In genomic region chr16:87344165-87344930, GRCh38 we compare ENCODE assay signal across 12 cellular contexts. TPM values are rescaled to one million over a fixed set of nuclear protein-coding genes. Genes with fewer than 3 reads are reported as not detected.
DNase-seq lines count a peak whose midpoint lies in the region; ATAC-seq, FAIRE-seq and TF ChIP-seq lines count a peak whose summit lies in the region.
"Had no signal": no experiment of that assay in that cellular context is flagged by ENCODE, and none has a peak within 500 bp of the region (broad histone marks: within the 10 kb centered on the region; RNA-seq: fewer than 3 reads in every experiment).

No MANE protein-coding gene starts in this region.

- peaks cover 1% of the 10 kb centered on the region for H4K20me1 ChIP-seq in K562 (replicated peaks; ENCODE audit: control insufficient read depth, insufficient read depth, low read length)

- no peak for DNase-seq in CD4-positive, alpha-beta T cell
- DNase-seq in H7 (peak; percentile 66), K562 (ENCODE audit: extremely low read depth in 1 of 4, low spot score in 3 of 4) (no peak), SIG-M5 (lab: John Stamatoyannopoulos, UW) (no peak), frontal cortex (ENCODE audit: low spot score in 2 of 2) (no peak)
- no peak for DNase-seq in naive thymus-derived CD8-positive, alpha-beta T cell
- DNase-seq: NCI-H2081, posterior cingulate gyrus had no signal

- peaks cover 5% of the 10 kb centered on the region for H3K9me1 ChIP-seq in K562 (ENCODE audit: control insufficient read depth, insufficient read depth, low read length)

- intact Hi-C loops in CD4-positive, alpha-beta T cell (cut with DNase I, micrococcal nuclease), result no loop called here
- intact Hi-C loops in K562 (cut with micrococcal nuclease), result no loop called here

- H3K79me2 ChIP-seq in K562 (ENCODE audit: control insufficient read depth, insufficient read depth, low read length), result peaks cover 2% of the 10 kb centered on the region; the same call in 2 of the 3 replicates

- FAIRE-seq in K562 (lab: Jason Lieb, UNC), result no peak
- FAIRE-seq in frontal cortex (lab: Jason Lieb, UNC), result no peak
- FAIRE-seq: endometrium had no signal

- H3K4me1 ChIP-seq in K562 (replicated peaks in 1 of 2; ENCODE audit: control insufficient read depth in 2 of 2, insufficient read depth in 2 of 2, low read length in 2 of 2), result peaks cover 0 to 26% of the 10 kb centered on the region in 2 experiments; a peak in 1 of 5 replicates

- no peak overlapping the region for H3K4me3 ChIP-seq in H7 (ENCODE audit: insufficient read depth, low read depth, low read length)
- no peak overlapping the region for H3K4me3 ChIP-seq in K562

- no peak overlapping the region for H3K27ac ChIP-seq in CD4-positive, alpha-beta T cell (ENCODE audit: low read depth, low read length)
- H3K27ac ChIP-seq in K562 (ENCODE audit: extremely low read depth, low read depth, low read length), result no peak overlapping the region

- no peak for TF ChIP-seq EP300 in K562 (IDR thresholded peaks at IDR 0.05; ENCODE audit: low read length)

- CTCF ChIA-PET in CD4-positive, alpha-beta T cell (lab: Charles Lee), result no interaction called here
- CTCF ChIA-PET in K562 (lab: Yijun Ruan, JAX; ENCODE audit: low intra/inter-chr PET ratio), result no interaction called here

- no peak for TF ChIP-seq CTCF in CD4-positive, alpha-beta T cell (IDR thresholded peaks at IDR 0.05)
- TF ChIP-seq CTCF in K562 (IDR thresholded peaks at IDR 0.05 in 2 of 3, conservative IDR thresholded peaks at IDR 0.05 in 1 of 3; ENCODE audit: insufficient read depth in 2 of 3, low read depth in 1 of 3, low read length in 3 of 3), result no peak

- no TSS peak for BruUV-seq in K562 (replicated peaks; lab: Mats Ljungman, UMichigan)

- TF ChIP-seq RAD21 in K562 (CRISPR knock-in tag; conservative IDR thresholded peaks at IDR 0.05 in 1 of 2, IDR thresholded peaks at IDR 0.05 in 1 of 2), result no peak

- no peaks in the 10 kb centered on the region for H3K27me3 ChIP-seq in CD4-positive, alpha-beta T cell (ENCODE audit: control insufficient read depth, insufficient read depth, low read length)
- H3K27me3 ChIP-seq in H7 (ENCODE audit: control insufficient read depth, insufficient read depth, low read length), result no peaks in the 10 kb centered on the region
- no peaks in the 10 kb centered on the region for H3K27me3 ChIP-seq in K562 (ENCODE audit: control insufficient read depth in 2 of 2, insufficient read depth in 2 of 2, low read length in 2 of 2)

- no peak for ATAC-seq in CD4-positive, alpha-beta T cell (ENCODE audit: poor library complexity)
- ATAC-seq in K562 (no peak), GM19351 (IDR thresholded peaks at IDR 0.05; ENCODE audit: unreplicated experiment) (no peak), HG03196 (IDR thresholded peaks at IDR 0.05; ENCODE audit: unreplicated experiment) (no peak)
- peak; percentile 7 to 17 for ATAC-seq in naive thymus-derived CD8-positive, alpha-beta T cell

- peaks cover 65% of the 10 kb centered on the region for H3K36me3 Mint-ChIP-seq in CD4-positive, alpha-beta T cell (ENCODE audit: low read depth)
- H3K36me3 Mint-ChIP-seq in naive thymus-derived CD8-positive, alpha-beta T cell, result peaks cover 0 to 61% (median 7%) of the 10 kb centered on the region in 3 donors

- H3K9me3 ChIP-seq in CD4-positive, alpha-beta T cell (ENCODE audit: control insufficient read depth, low read length), result no peaks in the 10 kb centered on the region
- no peaks in the 10 kb centered on the region for H3K9me3 ChIP-seq in K562 (replicated peaks; ENCODE audit: control insufficient read depth, insufficient read depth, low read depth, low read length)

- H3K36me3 ChIP-seq in H7 (replicated peaks; ENCODE audit: control insufficient read depth, insufficient read depth, low read length), result peaks cover 3% of the 10 kb centered on the region
- H3K36me3 ChIP-seq in K562 (ENCODE audit: control insufficient read depth, insufficient read depth, low read length), result peaks cover 77% of the 10 kb centered on the region; the same call in 2 of the 3 replicates

- POLR2A ChIA-PET in CD4-positive, alpha-beta T cell (lab: Charles Lee), result interaction anchor here (1.7 kb wide), 1 partner anchor 39 kb away, joined by 6 read pairs; the partner anchor contains the start of gene FBXO31
- POLR2A ChIA-PET in K562 (lab: Yijun Ruan, JAX), result interaction anchor here (1.2 kb wide), 1 partner anchor 10 kb away, joined by 7 read pairs; no protein-coding TSS in a partner anchor
- POLR2A ChIA-PET in naive thymus-derived CD8-positive, alpha-beta T cell (lab: Charles Lee), result interaction anchor here (1.2 to 2.7 kb wide), 4 partner anchors 9 to 39 kb away, joined by 3 to 14 read pairs (median 6); partner anchors contain the start of genes C16orf95 and FBXO31

- 92% methylated on average over 24 of the region's 34 CpGs for WGBS in K562 (ENCODE audit: insufficient coverage, low coverage, missing lambda C conversion rate)

- H3K27ac Mint-ChIP-seq in CD4-positive, alpha-beta T cell, result peak overlapping the region; percentile 93
- peak overlapping the region; percentile 19 to 95 (median 80) for H3K27ac Mint-ChIP-seq in naive thymus-derived CD8-positive, alpha-beta T cell

- H3K4me3 Mint-ChIP-seq in CD4-positive, alpha-beta T cell, result no peak overlapping the region
- H3K4me3 Mint-ChIP-seq in naive thymus-derived CD8-positive, alpha-beta T cell, result peak overlapping the region in 9 of 10 donors; percentile 47 to 83 (median 69)
- H3K4me3 Mint-ChIP-seq: memory B cell had no signal

- H3K9me3 Mint-ChIP-seq in CD4-positive, alpha-beta T cell, result no peaks in the 10 kb centered on the region
- no peaks in the 10 kb centered on the region for H3K9me3 Mint-ChIP-seq in naive thymus-derived CD8-positive, alpha-beta T cell
- H3K9me3 Mint-ChIP-seq: memory B cell had no signal

- no peak overlapping the region for H3K4me2 ChIP-seq in K562 (ENCODE audit: insufficient read depth, low read length)

- H3K27me3 Mint-ChIP-seq in CD4-positive, alpha-beta T cell, result no peaks in the 10 kb centered on the region
- no peaks in the 10 kb centered on the region for H3K27me3 Mint-ChIP-seq in naive thymus-derived CD8-positive, alpha-beta T cell
- H3K27me3 Mint-ChIP-seq: memory B cell had no signal

- peaks cover 16% of the 10 kb centered on the region for H3K4me1 Mint-ChIP-seq in CD4-positive, alpha-beta T cell (ENCODE audit: low read depth)
- peaks cover 20 to 50% (median 31%) of the 10 kb centered on the region in 4 donors for H3K4me1 Mint-ChIP-seq in naive thymus-derived CD8-positive, alpha-beta T cell

- no peak for TF ChIP-seq POLR2A in K562 (conservative IDR thresholded peaks at IDR 0.05)

- H2AFZ ChIP-seq in K562 (ENCODE audit: low read depth, low read length), result no peak overlapping the region

- in situ Hi-C loops in K562 (cut with MboI), result no loop called here

- H3K9ac ChIP-seq in K562 (ENCODE audit: insufficient read depth in 1 of 2, low read depth in 2 of 2, low read length in 2 of 2), result no peak overlapping the region

RNA-seq across cellular contexts. Expression of gene C16orf95, which starts 27.2 kb away (rescaled TPM):
- 1 to 10 TPM in 1 of 2 experiments, under 1 TPM in 1; 0.74 to 1.2 TPM for total RNA-seq in CD4-positive, alpha-beta T cell
- total RNA-seq in H7 (2014; rRNA removed; shearing (Covaris generic)), result 4.4 and 5.1 TPM in 2 replicates
- 15.0 and 27.5 TPM in 2 replicates for total RNA-seq in K562 (2011; cell fraction: chromatin; rRNA removed; ENCODE audit: low replicate concordance)
- total RNA-seq in K562 (2011; cell fraction: nucleolus; rRNA removed), result 20.7 and 23.5 TPM in 2 replicates
- 12.6 and 13.9 TPM in 2 replicates for total RNA-seq in K562 (2011; cell fraction: nucleoplasm; rRNA removed)
- total RNA-seq in K562 (2014; rRNA removed) (9.3 and 13.9 TPM in 2 replicates), K562 (2014; rRNA removed; fragmentation: Illumina TruSeq; extraction: Trizol) (7.4 and 9.4 TPM in 2 replicates), K562 (2015; rRNA removed; fragmentation: Illumina TruSeq; extraction: Trizol) (9.6 and 10.1 TPM in 2 replicates), K562 (2021) (20.5 and 22.6 TPM in 2 replicates), frontal cortex (2.4 TPM)
- polyA plus RNA-seq in K562 (2011; rRNA removed) (6.5 and 11.0 TPM in 2 replicates), K562 (2014; fragmentation: Illumina TruSeq; extraction: Trizol) (5.9 and 7.2 TPM in 2 replicates), K562 (2014; fragmentation: Nextera tagmentation; extraction: Ambion mirVana) (10 to 100 TPM; 13.7 to 15.3 TPM), K562 (2014; rRNA removed) (8.5 TPM in 2 replicates)
- polyA plus RNA-seq in K562 (2011; cell fraction: cytosol; rRNA removed), result 7.6 and 13.1 TPM in 2 replicates
- polyA plus RNA-seq in K562 (2011; cell fraction: nucleus; rRNA removed), result 17.5 and 20.0 TPM in 2 replicates
- polyA plus RNA-seq in K562 (2012), result 23.2 and 31.2 TPM in 2 replicates
- 2.5 and 4.1 TPM in 2 replicates for polyA minus RNA-seq in K562 (2011; rRNA and poly(A)+ RNA removed)
- 4.9 and 6.0 TPM in 2 replicates for polyA minus RNA-seq in K562 (2011; cell fraction: cytosol; rRNA and poly(A)+ RNA removed)
- 10.5 and 13.0 TPM in 2 replicates for polyA minus RNA-seq in K562 (2011; cell fraction: nucleus; rRNA and poly(A)+ RNA removed)
- total RNA-seq in naive thymus-derived CD8-positive, alpha-beta T cell, result 1 to 10 TPM; 2.3 to 2.6 TPM
- polyA plus RNA-seq in naive thymus-derived CD8-positive, alpha-beta T cell, result 1 to 10 TPM; 1.5 to 4.9 (median 3.2) TPM

RNA-seq across cellular contexts. Expression of gene FBXO31, which starts 39.2 kb away (rescaled TPM):
- total RNA-seq in CD4-positive, alpha-beta T cell, result 10 to 100 TPM; 35.7 to 38.9 TPM
- total RNA-seq in H7 (2014; rRNA removed; shearing (Covaris generic)), result 24.4 and 27.6 TPM in 2 replicates
- total RNA-seq in K562 (2011; cell fraction: chromatin; rRNA removed; ENCODE audit: low replicate concordance), result 50.3 and 100 TPM in 2 replicates
- 55.0 and 64.4 TPM in 2 replicates for total RNA-seq in K562 (2011; cell fraction: nucleolus; rRNA removed)
- 34.9 and 39.5 TPM in 2 replicates for total RNA-seq in K562 (2011; cell fraction: nucleoplasm; rRNA removed)
- total RNA-seq in K562 (2014; rRNA removed), result 18.9 and 20.7 TPM in 2 replicates
- 6.7 and 8.1 TPM in 2 replicates for total RNA-seq in K562 (2014; rRNA removed; fragmentation: Illumina TruSeq; extraction: Trizol)
- total RNA-seq in K562 (2015; rRNA removed; fragmentation: Illumina TruSeq; extraction: Trizol), result 10.1 and 10.4 TPM in 2 replicates
- 28.6 and 33.3 TPM in 2 replicates for total RNA-seq in K562 (2021)
- polyA plus RNA-seq in K562 (2011; rRNA removed), result 11.9 and 13.4 TPM in 2 replicates
- polyA plus RNA-seq in K562 (2011; cell fraction: cytosol; rRNA removed), result 10.3 and 21.0 TPM in 2 replicates
- 24.4 and 48.8 TPM in 2 replicates for polyA plus RNA-seq in K562 (2011; cell fraction: nucleus; rRNA removed)
- polyA plus RNA-seq in K562 (2012), result 14.2 and 18.2 TPM in 2 replicates
- 10.9 and 19.1 TPM in 2 replicates for polyA plus RNA-seq in K562 (2014; fragmentation: Illumina TruSeq; extraction: Trizol)
- polyA plus RNA-seq in K562 (2014; fragmentation: Nextera tagmentation; extraction: Ambion mirVana), result under 1 TPM; 0.18 to 0.70 TPM
- polyA plus RNA-seq in K562 (2014; rRNA removed), result 14.0 and 16.0 TPM in 2 replicates
- polyA minus RNA-seq in K562 (2011; rRNA and poly(A)+ RNA removed), result 12.2 and 15.8 TPM in 2 replicates
- 13.6 and 17.8 TPM in 2 replicates for polyA minus RNA-seq in K562 (2011; cell fraction: cytosol; rRNA and poly(A)+ RNA removed)
- polyA minus RNA-seq in K562 (2011; cell fraction: nucleus; rRNA and poly(A)+ RNA removed), result 14.0 and 20.2 TPM in 2 replicates
- total RNA-seq in naive thymus-derived CD8-positive, alpha-beta T cell, result 10 to 100 TPM; 45.8 to 52.7 TPM
- 10 to 100 TPM; 15.4 to 36.4 (median 23.3) TPM for polyA plus RNA-seq in naive thymus-derived CD8-positive, alpha-beta T cell
- total RNA-seq in frontal cortex, result 22.8 TPM

RNA-seq across cellular contexts. Expression of gene MAP1LC3B, which starts 47.8 kb away (rescaled TPM):
- total RNA-seq in CD4-positive, alpha-beta T cell, result 10 to 100 TPM; 92.4 to 96.6 TPM
- 15.8 and 20.1 TPM in 2 replicates for total RNA-seq in H7 (2014; rRNA removed; shearing (Covaris generic))
- 39.2 and 55.8 TPM in 2 replicates for total RNA-seq in K562 (2011; cell fraction: chromatin; rRNA removed; ENCODE audit: low replicate concordance)
- 28.3 and 28.9 TPM in 2 replicates for total RNA-seq in K562 (2011; cell fraction: nucleolus; rRNA removed)
- total RNA-seq in K562 (2011; cell fraction: nucleoplasm; rRNA removed), result 49.8 and 99.0 TPM in 2 replicates
- total RNA-seq in K562 (2014; rRNA removed) (21.3 and 24.9 TPM in 2 replicates), K562 (2014; rRNA removed; fragmentation: Illumina TruSeq; extraction: Trizol) (26.7 and 32.7 TPM in 2 replicates), K562 (2015; rRNA removed; fragmentation: Illumina TruSeq; extraction: Trizol) (16.0 and 16.2 TPM in 2 replicates), K562 (2021) (73.1 and 77.4 TPM in 2 replicates), frontal cortex (24.5 TPM)
- polyA plus RNA-seq in K562 (2011; rRNA removed) (37.0 and 42.6 TPM in 2 replicates), K562 (2014; fragmentation: Illumina TruSeq; extraction: Trizol) (79.9 and 81.5 TPM in 2 replicates), K562 (2014; fragmentation: Nextera tagmentation; extraction: Ambion mirVana) (10 to 100 TPM; 30.4 to 36.7 TPM), K562 (2014; rRNA removed) (45.5 TPM in 2 replicates)
- 17.6 and 25.2 TPM in 2 replicates for polyA plus RNA-seq in K562 (2011; cell fraction: cytosol; rRNA removed)
- polyA plus RNA-seq in K562 (2011; cell fraction: nucleus; rRNA removed), result 16.4 and 19.9 TPM in 2 replicates
- polyA plus RNA-seq in K562 (2012), result 57.7 and 110 TPM in 2 replicates
- 21.9 and 25.6 TPM in 2 replicates for polyA minus RNA-seq in K562 (2011; rRNA and poly(A)+ RNA removed)
- polyA minus RNA-seq in K562 (2011; cell fraction: cytosol; rRNA and poly(A)+ RNA removed), result 23.5 and 24.3 TPM in 2 replicates
- 8.3 and 11.6 TPM in 2 replicates for polyA minus RNA-seq in K562 (2011; cell fraction: nucleus; rRNA and poly(A)+ RNA removed)
- total RNA-seq in naive thymus-derived CD8-positive, alpha-beta T cell, result 10 to 100 TPM; 58.0 to 60.1 TPM
- 100 to 1,000 TPM in 1 of 3 donors, 10 to 100 TPM in 2; 89.9 to 117 (median 90.3) TPM for polyA plus RNA-seq in naive thymus-derived CD8-positive, alpha-beta T cell

Comparison
In these comparisons a context has a peak if more than half of its experiments do, and no peak if none do; other contexts are left out.
1. ATAC-seq: peak in naive thymus-derived CD8-positive, alpha-beta T cell (2 of 2); none in CD4-positive, alpha-beta T cell (single experiment), K562 (single experiment), GM19351 (single experiment) and HG03196 (single experiment).